In the genomic region with DNA sequence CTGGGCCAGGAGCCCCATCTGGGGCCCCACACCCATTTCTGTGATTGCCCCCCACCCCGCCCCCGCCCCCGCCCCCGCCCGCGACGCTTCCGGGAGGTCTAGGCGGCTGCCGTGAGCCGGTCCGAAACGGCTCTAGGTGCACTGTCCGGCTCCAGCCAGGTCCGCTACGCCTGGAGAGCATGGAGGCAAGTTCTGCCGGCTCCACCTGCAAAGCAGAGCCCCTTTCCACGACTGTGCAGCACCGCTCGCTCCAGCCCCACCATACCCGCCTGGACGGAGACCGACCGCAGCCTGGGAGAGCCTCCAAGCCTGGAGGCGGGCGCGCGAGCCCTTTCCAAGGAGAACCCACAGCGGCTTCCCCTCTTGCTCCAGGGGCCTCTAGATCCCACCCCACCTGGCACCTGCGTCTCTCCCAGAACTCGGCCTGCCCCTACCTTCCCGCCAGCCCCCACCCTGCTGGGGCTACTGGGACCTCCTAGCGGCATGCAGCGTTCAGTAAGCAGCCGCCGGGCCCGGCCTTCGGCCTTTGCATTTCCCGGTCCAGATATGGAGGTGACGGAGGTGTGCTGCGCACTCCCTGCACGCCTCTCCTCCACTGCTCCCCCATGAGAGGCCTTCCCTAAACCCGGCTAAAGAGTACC, we compare ENCODE assay signal across 1 cellular context.
TF ChIP-seq lines count a peak whose summit lies in the region.

No MANE protein-coding gene starts in this region.

TF ChIP-seq in K562, 482 proteins besides CTCF, POLR2A, EP300 and RAD21 (continued from another document):
- TF ChIP-seq, protein P1, sequence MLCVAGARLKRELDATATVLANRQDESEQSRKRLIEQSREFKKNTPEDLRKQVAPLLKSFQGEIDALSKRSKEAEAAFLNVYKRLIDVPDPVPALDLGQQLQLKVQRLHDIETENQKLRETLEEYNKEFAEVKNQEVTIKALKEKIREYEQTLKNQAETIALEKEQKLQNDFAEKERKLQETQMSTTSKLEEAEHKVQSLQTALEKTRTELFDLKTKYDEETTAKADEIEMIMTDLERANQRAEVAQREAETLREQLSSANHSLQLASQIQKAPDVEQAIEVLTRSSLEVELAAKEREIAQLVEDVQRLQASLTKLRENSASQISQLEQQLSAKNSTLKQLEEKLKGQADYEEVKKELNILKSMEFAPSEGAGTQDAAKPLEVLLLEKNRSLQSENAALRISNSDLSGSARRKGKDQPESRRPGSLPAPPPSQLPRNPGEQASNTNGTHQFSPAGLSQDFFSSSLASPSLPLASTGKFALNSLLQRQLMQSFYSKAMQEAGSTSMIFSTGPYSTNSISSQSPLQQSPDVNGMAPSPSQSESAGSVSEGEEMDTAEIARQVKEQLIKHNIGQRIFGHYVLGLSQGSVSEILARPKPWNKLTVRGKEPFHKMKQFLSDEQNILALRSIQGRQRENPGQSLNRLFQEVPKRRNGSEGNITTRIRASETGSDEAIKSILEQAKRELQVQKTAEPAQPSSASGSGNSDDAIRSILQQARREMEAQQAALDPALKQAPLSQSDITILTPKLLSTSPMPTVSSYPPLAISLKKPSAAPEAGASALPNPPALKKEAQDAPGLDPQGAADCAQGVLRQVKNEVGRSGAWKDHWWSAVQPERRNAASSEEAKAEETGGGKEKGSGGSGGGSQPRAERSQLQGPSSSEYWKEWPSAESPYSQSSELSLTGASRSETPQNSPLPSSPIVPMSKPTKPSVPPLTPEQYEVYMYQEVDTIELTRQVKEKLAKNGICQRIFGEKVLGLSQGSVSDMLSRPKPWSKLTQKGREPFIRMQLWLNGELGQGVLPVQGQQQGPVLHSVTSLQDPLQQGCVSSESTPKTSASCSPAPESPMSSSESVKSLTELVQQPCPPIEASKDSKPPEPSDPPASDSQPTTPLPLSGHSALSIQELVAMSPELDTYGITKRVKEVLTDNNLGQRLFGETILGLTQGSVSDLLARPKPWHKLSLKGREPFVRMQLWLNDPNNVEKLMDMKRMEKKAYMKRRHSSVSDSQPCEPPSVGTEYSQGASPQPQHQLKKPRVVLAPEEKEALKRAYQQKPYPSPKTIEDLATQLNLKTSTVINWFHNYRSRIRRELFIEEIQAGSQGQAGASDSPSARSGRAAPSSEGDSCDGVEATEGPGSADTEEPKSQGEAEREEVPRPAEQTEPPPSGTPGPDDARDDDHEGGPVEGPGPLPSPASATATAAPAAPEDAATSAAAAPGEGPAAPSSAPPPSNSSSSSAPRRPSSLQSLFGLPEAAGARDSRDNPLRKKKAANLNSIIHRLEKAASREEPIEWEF (CRISPR knock-in tag; IDR thresholded peaks at IDR 0.05) = no peak
- TF ChIP-seq, protein P2, sequence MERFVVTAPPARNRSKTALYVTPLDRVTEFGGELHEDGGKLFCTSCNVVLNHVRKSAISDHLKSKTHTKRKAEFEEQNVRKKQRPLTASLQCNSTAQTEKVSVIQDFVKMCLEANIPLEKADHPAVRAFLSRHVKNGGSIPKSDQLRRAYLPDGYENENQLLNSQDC (CRISPR knock-in tag; IDR thresholded peaks at IDR 0.05) = no peak
- TF ChIP-seq ZC3H4 (CRISPR knock-in tag; IDR thresholded peaks at IDR 0.05; ENCODE audit: borderline replicate concordance) (no peak), SAFB (IDR thresholded peaks at IDR 0.05; ENCODE audit: borderline replicate concordance, low read depth, low read length) (no peak), RHOXF2B (CRISPR knock-in tag; conservative IDR thresholded peaks at IDR 0.05) (no peak), RFX5 (IDR thresholded peaks at IDR 0.05; ENCODE audit: low read depth, low read length) (no peak), JUNB (CRISPR knock-in tag; conservative IDR thresholded peaks at IDR 0.05) (no peak), MITF (IDR thresholded peaks at IDR 0.05) (no peak), STAT5A (IDR thresholded peaks at IDR 0.05; ENCODE audit: borderline replicate concordance, low read length) (no peak)
